18 cellular contexts compared by ENCODE assay signal in the genomic region with DNA sequence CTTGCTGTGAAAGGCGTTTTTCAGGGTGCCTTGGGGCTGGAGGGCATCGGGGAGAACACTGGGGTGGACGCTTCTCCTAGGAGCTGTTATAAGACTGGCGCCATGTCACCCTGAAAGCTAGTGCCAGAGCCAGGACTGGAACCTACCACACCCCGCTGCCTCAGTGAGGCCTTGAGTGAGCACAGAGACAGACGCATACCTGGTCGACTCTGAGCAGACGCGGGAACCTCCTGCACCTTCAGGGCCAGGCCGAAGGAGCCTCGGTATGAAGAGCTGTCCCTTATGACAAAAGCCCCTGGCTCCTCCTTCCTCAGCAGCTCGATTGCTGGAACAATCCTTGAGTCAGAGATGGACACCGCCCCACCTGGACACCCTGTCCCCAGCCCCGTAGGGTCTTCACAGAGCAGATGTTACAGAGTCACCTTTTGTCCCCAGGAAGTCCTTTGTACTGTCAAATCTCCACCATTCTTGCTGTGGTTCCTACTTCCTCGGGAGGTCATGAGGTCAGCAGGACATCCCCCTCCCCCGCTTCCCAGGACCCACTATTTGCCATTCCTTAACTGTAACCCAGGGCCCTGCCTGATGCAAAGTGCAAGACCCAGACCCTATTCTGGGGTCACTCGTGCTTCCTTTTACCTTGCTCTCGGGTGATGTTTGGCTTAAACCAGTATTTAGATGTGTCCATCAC. TPM values are rescaled to one million over a fixed set of nuclear protein-coding genes. Genes with fewer than 3 reads are reported as not detected.
DNase-seq lines count a peak whose midpoint lies in the region; ATAC-seq and TF ChIP-seq lines count a peak whose summit lies in the region.
"Had no signal": no experiment of that assay in that cellular context is flagged by ENCODE, and none has a peak within 500 bp of the region (broad histone marks: within the 10 kb centered on the region; RNA-seq: fewer than 3 reads in every experiment).

No MANE protein-coding gene starts in this region.

- H3K36me3 Mint-ChIP-seq in activated naive CD4-positive, alpha-beta T cell treated with anti-CD3 and anti-CD28 coated beads, Interleukin-2, amount 50 U/mL, for 24 hours = no peaks in the 10 kb centered on the region
- H3K36me3 Mint-ChIP-seq in activated naive CD4-positive, alpha-beta T cell treated with anti-CD3 and anti-CD28 coated beads, Interleukin-2, amount 50 U/mL, for 72 hours = peaks cover 0 to 11% of the 10 kb centered on the region in 2 donors
- peaks cover 7% of the 10 kb centered on the region for H3K36me3 Mint-ChIP-seq in activated T-helper 17 cell treated with anti-CD3 and anti-CD28 coated beads, Interleukin-2, amount 50 U/mL, for 72 hours (ENCODE audit: low read depth)
- no peaks in the 10 kb centered on the region for H3K36me3 Mint-ChIP-seq in immature natural killer cell
- H3K36me3 Mint-ChIP-seq: natural killer cell treated with Interleukin-12 subunit alpha and Interleukin-12 subunit beta and Interleukin-15 and Interleukin-18, amount 100 ng/mL, for 72 hours had no signal

- ATAC-seq in activated naive CD4-positive, alpha-beta T cell treated with anti-CD3 and anti-CD28 coated beads, Interleukin-2, amount 50 U/mL, for 72 hours = no peak
- no peak for ATAC-seq in activated T-helper 17 cell treated with anti-CD3 and anti-CD28 coated beads, Interleukin-2, amount 50 U/mL, for 72 hours (replicated peaks)
- no peak for ATAC-seq in HG03520 (IDR thresholded peaks at IDR 0.05; ENCODE audit: unreplicated experiment)
- ATAC-seq: natural killer cell treated with Interleukin-12 subunit alpha and Interleukin-12 subunit beta and Interleukin-15 and Interleukin-18, amount 100 ng/mL, for 72 hours; psoas muscle had no signal

- no peak overlapping the region for H3K27ac ChIP-seq in MM.1S (ENCODE audit: low read length)
- H3K27ac ChIP-seq: psoas muscle, upper lobe of left lung had no signal

- H3K27ac Mint-ChIP-seq in activated naive CD4-positive, alpha-beta T cell treated with anti-CD3 and anti-CD28 coated beads, Interleukin-2, amount 50 U/mL, for 24 hours = peak overlapping the region; percentile 80
- H3K27ac Mint-ChIP-seq in activated naive CD4-positive, alpha-beta T cell treated with anti-CD3 and anti-CD28 coated beads, Interleukin-2, amount 50 U/mL, for 72 hours = peak overlapping the region in 1 of 2 donors; percentile 44
- peak overlapping the region; percentile 63 for H3K27ac Mint-ChIP-seq in activated T-helper 17 cell treated with anti-CD3 and anti-CD28 coated beads, Interleukin-2, amount 50 U/mL, for 72 hours
- H3K27ac Mint-ChIP-seq in immature natural killer cell = peak overlapping the region in 5 of 6 donors; percentile 2 to 92 (median 88)
- H3K27ac Mint-ChIP-seq: activated B cell treated with CpG ODN at 0.5 μM for 24 hours; dendritic cell treated with granulocyte-macrophage colony-stimulating factor and Interleukin-4, amounts not matched to agents 40 ng/mL and 50 ng/mL, for 4 days had no signal

- no peak overlapping the region for H3K4me3 Mint-ChIP-seq in activated naive CD4-positive, alpha-beta T cell treated with anti-CD3 and anti-CD28 coated beads, Interleukin-2, amount 50 U/mL, for 24 hours
- H3K4me3 Mint-ChIP-seq in activated T-helper 17 cell treated with anti-CD3 and anti-CD28 coated beads, Interleukin-2, amount 50 U/mL, for 72 hours = no peak overlapping the region
- H3K4me3 Mint-ChIP-seq in immature natural killer cell = no peak overlapping the region
- H3K4me3 Mint-ChIP-seq: activated B cell treated with CpG ODN at 0.5 μM for 24 hours; dendritic cell treated with granulocyte-macrophage colony-stimulating factor and Interleukin-4, amounts not matched to agents 40 ng/mL and 50 ng/mL, for 4 days; natural killer cell treated with Interleukin-12 subunit alpha and Interleukin-12 subunit beta and Interleukin-15 and Interleukin-18, amount 100 ng/mL, for 72 hours had no signal

- no peaks in the 10 kb centered on the region for H3K79me2 ChIP-seq in MM.1S (ENCODE audit: low read length)

- no peaks in the 10 kb centered on the region for H3K36me3 ChIP-seq in MM.1S (replicated peaks; ENCODE audit: insufficient read depth, low read length)
- H3K36me3 ChIP-seq: upper lobe of left lung had no signal

- no peak for TF ChIP-seq CTCF in MM.1S (IDR thresholded peaks at IDR 0.05; ENCODE audit: low read length)

- no peak overlapping the region for H3K9ac ChIP-seq in MM.1S (ENCODE audit: low read length)

- H3F3A ChIP-seq in MM.1S (ENCODE audit: insufficient read depth, low read length) = no peaks in the 10 kb centered on the region

- H3K9me2 ChIP-seq in MM.1S (replicated peaks; ENCODE audit: insufficient read depth, low read length) = no peaks in the 10 kb centered on the region

- no peaks in the 10 kb centered on the region for H3K27me3 Mint-ChIP-seq in activated naive CD4-positive, alpha-beta T cell treated with anti-CD3 and anti-CD28 coated beads, Interleukin-2, amount 50 U/mL, for 24 hours
- H3K27me3 Mint-ChIP-seq in activated T-helper 17 cell treated with anti-CD3 and anti-CD28 coated beads, Interleukin-2, amount 50 U/mL, for 72 hours = no peaks in the 10 kb centered on the region
- peaks cover 6 to 9% (median 8%) of the 10 kb centered on the region in 3 donors for H3K27me3 Mint-ChIP-seq in immature natural killer cell (ENCODE audit: low read depth in 3 of 3)
- H3K27me3 Mint-ChIP-seq: activated B cell treated with CpG ODN at 0.5 μM for 24 hours had no signal

- DNase-seq in activated naive CD4-positive, alpha-beta T cell treated with anti-CD3 and anti-CD28 coated beads, Interleukin-2, amount 50 U/mL, for 72 hours (ENCODE audit: low spot score in 2 of 2) = no peak
- DNase-seq in immature natural killer cell (no peak), DMS 273 treated with DMSO at 0.1 percent for 48 hours (lab: John Stamatoyannopoulos, UW) (no peak), NCI-H2196 (lab: John Stamatoyannopoulos, UW; ENCODE audit: unreplicated experiment) (no peak), MM.1S (no peak)
- DNase-seq: activated B cell treated with CpG ODN at 0.5 μM for 24 hours; NCI-H187; SHP77; stimulated activated CD4-positive, alpha-beta T cell treated with anti-CD3 and anti-CD28 coated beads, Interleukin-12 subunit alpha, Interleukin-12 subunit beta, amount 100 ng/mL, for 4 hours; stimulated activated naive CD4-positive, alpha-beta T cell treated with Interleukin-2 at 50 U/mL for 16 hours; upper lobe of left lung had no signal

- H3K4me3 ChIP-seq in MM.1S (ENCODE audit: low read length) = no peak overlapping the region
- H3K4me3 ChIP-seq: lung, psoas muscle, upper lobe of left lung had no signal

- H3K9me3 Mint-ChIP-seq in activated naive CD4-positive, alpha-beta T cell treated with anti-CD3 and anti-CD28 coated beads, Interleukin-2, amount 50 U/mL, for 24 hours = no peaks in the 10 kb centered on the region
- H3K9me3 Mint-ChIP-seq in activated naive CD4-positive, alpha-beta T cell treated with anti-CD3 and anti-CD28 coated beads, Interleukin-2, amount 50 U/mL, for 72 hours = no peaks in the 10 kb centered on the region
- peaks cover 4% of the 10 kb centered on the region for H3K9me3 Mint-ChIP-seq in activated T-helper 17 cell treated with anti-CD3 and anti-CD28 coated beads, Interleukin-2, amount 50 U/mL, for 72 hours
- no peaks in the 10 kb centered on the region for H3K9me3 Mint-ChIP-seq in immature natural killer cell
- H3K9me3 Mint-ChIP-seq: activated B cell treated with CpG ODN at 0.5 μM for 24 hours; dendritic cell treated with granulocyte-macrophage colony-stimulating factor and Interleukin-4, amounts not matched to agents 40 ng/mL and 50 ng/mL, for 4 days; natural killer cell treated with Interleukin-12 subunit alpha and Interleukin-12 subunit beta and Interleukin-15 and Interleukin-18, amount 100 ng/mL, for 72 hours had no signal

- H3K4me1 ChIP-seq in MM.1S (ENCODE audit: low read length) = no peaks in the 10 kb centered on the region
- H3K4me1 ChIP-seq: psoas muscle had no signal

- no peak overlapping the region for H3K4me2 ChIP-seq in MM.1S (ENCODE audit: low read depth, low read length)

- H3K4me1 Mint-ChIP-seq in activated naive CD4-positive, alpha-beta T cell treated with anti-CD3 and anti-CD28 coated beads, Interleukin-2, amount 50 U/mL, for 24 hours = peaks cover 84% of the 10 kb centered on the region
- H3K4me1 Mint-ChIP-seq in activated T-helper 17 cell treated with anti-CD3 and anti-CD28 coated beads, Interleukin-2, amount 50 U/mL, for 72 hours = peaks cover 55% of the 10 kb centered on the region
- peaks cover 54 to 55% of the 10 kb centered on the region in 2 donors for H3K4me1 Mint-ChIP-seq in immature natural killer cell

- no peaks in the 10 kb centered on the region for H3K9me3 ChIP-seq in MM.1S (replicated peaks; ENCODE audit: insufficient read depth, low read length)
- H3K9me3 ChIP-seq: psoas muscle, upper lobe of left lung had no signal

- H4K20me1 ChIP-seq in MM.1S (ENCODE audit: insufficient read depth, low read length) = no peaks in the 10 kb centered on the region

- H2AFZ ChIP-seq in MM.1S (ENCODE audit: low read length) = no peak overlapping the region

- peaks cover 68% of the 10 kb centered on the region for H3K27me3 ChIP-seq in MM.1S (replicated peaks; ENCODE audit: insufficient read depth, low read length)
- H3K27me3 ChIP-seq: upper lobe of left lung had no signal

RNA-seq across cellular contexts. Expression of a gene that starts 17.0 kb away (rescaled TPM):
- 10 to 100 TPM in 1 of 2 donors, 1 to 10 TPM in 1; 1.7 to 11.6 TPM for total RNA-seq in activated naive CD4-positive, alpha-beta T cell treated with anti-CD3 and anti-CD28 coated beads, Interleukin-2, amount 50 U/mL, for 72 hours
- 10 to 100 TPM in 1 of 2 donors, 1 to 10 TPM in 1; 8.8 to 19.8 TPM for total RNA-seq in activated T-helper 17 cell treated with anti-CD3 and anti-CD28 coated beads, Interleukin-2, amount 50 U/mL, for 72 hours
- polyA plus RNA-seq in immature natural killer cell = under 1 TPM in 1 of 3 donors, not detected in 2; 0.12 TPM

RNA-seq across cellular contexts. Expression of a gene that starts 41.2 kb away (rescaled TPM):
- total RNA-seq in activated naive CD4-positive, alpha-beta T cell treated with anti-CD3 and anti-CD28 coated beads, Interleukin-2, amount 50 U/mL, for 72 hours = 10 to 100 TPM in 1 of 2 donors, 1 to 10 TPM in 1; 8.4 to 85.1 TPM
- 10 to 100 TPM in 1 of 2 donors, 1 to 10 TPM in 1; 5.3 to 33.8 TPM for total RNA-seq in activated T-helper 17 cell treated with anti-CD3 and anti-CD28 coated beads, Interleukin-2, amount 50 U/mL, for 72 hours
- polyA plus RNA-seq in immature natural killer cell = 10 to 100 TPM; 22.3 to 41.7 (median 36.2) TPM
